8 cellular contexts compared by ENCODE assay signal in genomic region chr12:57518176-57518919, GRCh38. TPM values are rescaled to one million over a fixed set of nuclear protein-coding genes. Genes with fewer than 3 reads are reported as not detected.
DNase-seq lines count a peak whose midpoint lies in the region; ATAC-seq, FAIRE-seq and TF ChIP-seq lines count a peak whose summit lies in the region.

No MANE protein-coding gene starts in this region.

- peak overlapping the region; percentile 99; the same call in 1 of the 2 replicates for H3K4me2 ChIP-seq in GM23338
- peak overlapping the region; percentile 97 for H3K4me2 ChIP-seq in skeletal muscle satellite cell (ENCODE audit: low read length)
- no peak overlapping the region for H3K4me2 ChIP-seq in neuronal stem cell (ENCODE audit: insufficient read depth, low read length, poor library complexity, severe bottlenecking)

- no peak overlapping the region for H4K8ac ChIP-seq in neuronal stem cell (ENCODE audit: low read depth, low read length)

- H3K9me3 Mint-ChIP-seq in GM23338 (no peaks in the 10 kb centered on the region; the same call in 2 of the 3 replicates), WTC11 (no peaks in the 10 kb centered on the region)

- DNase-seq in GM23338 (ENCODE audit: low spot score), result no peak
- no peak for DNase-seq in WTC11 (ENCODE audit: low spot score)
- peak; percentile 57 for DNase-seq in fibroblast of peridontal ligament (ENCODE audit: extremely low read depth)
- no peak for DNase-seq in neuronal stem cell (ENCODE audit: low spot score)
- DNase-seq in SKM-1 (lab: John Stamatoyannopoulos, UW; ENCODE audit: unreplicated experiment), result no peak
- DNase-seq in NCI-H774 (lab: John Stamatoyannopoulos, UW), result no peak
- no peak for DNase-seq in GM12892 (ENCODE audit: insufficient read length)

- H2BK120ac ChIP-seq in neuronal stem cell (ENCODE audit: low read depth, low read length), result no peak overlapping the region

- whole genome bisulfite sequencing in neuronal stem cell (ENCODE audit: extremely low coverage in 2 of 2, insufficient read length in 2 of 2, insufficient replicate concordance in 1 of 2), 2 donors, result no CpG with 5 or more reads among the region's 8 CpGs

- H3K18ac ChIP-seq in neuronal stem cell (ENCODE audit: low read length), result no peak overlapping the region

- H3K79me1 ChIP-seq in neuronal stem cell (ENCODE audit: low read depth, low read length), result no peaks in the 10 kb centered on the region

- no peak for TF ChIP-seq CTCF in GM23338 (conservative IDR thresholded peaks at IDR 0.05; ENCODE audit: low read depth in 2 of 2)
- no peak for TF ChIP-seq CTCF in WTC11 (IDR thresholded peaks at IDR 0.05)

- peaks cover 31% of the 10 kb centered on the region for H4K20me1 ChIP-seq in GM23338 (replicated peaks; ENCODE audit: insufficient read depth)

- H3K4me1 Mint-ChIP-seq in GM23338, result peaks cover 36% of the 10 kb centered on the region
- peaks cover 29% of the 10 kb centered on the region for H3K4me1 Mint-ChIP-seq in WTC11

- H3K9me3 ChIP-seq in skeletal muscle satellite cell (replicated peaks; ENCODE audit: low read length), result no peaks in the 10 kb centered on the region
- no peaks in the 10 kb centered on the region for H3K9me3 ChIP-seq in neuronal stem cell (replicated peaks in 1 of 2; ENCODE audit: control insufficient read depth in 2 of 2, insufficient read depth in 1 of 2, low read depth in 1 of 2, low read length in 2 of 2)

- POLR2A ChIA-PET in WTC11 (lab: Charles Lee), result interaction anchor here (0.7 to 2.2 kb wide), 4 partner anchors 19 to 299 kb away, joined by 4 to 9 read pairs (median 4); partner anchors contain the start of genes DTX3 and GLI1

- H2AK5ac ChIP-seq in neuronal stem cell (ENCODE audit: low read depth, low read length), result no peak overlapping the region

- CTCF ChIA-PET in WTC11 (lab: Charles Lee), result interaction anchor here (1.4 kb wide), 1 partner anchor 65 kb away, joined by 4 read pairs; no protein-coding TSS in a partner anchor

- ATAC-seq in GM23338 (no peak), WTC11 (no peak)

- H2BK15ac ChIP-seq in neuronal stem cell (ENCODE audit: low read length), result no peak overlapping the region

- H3K36me3 ChIP-seq in GM23338 (ENCODE audit: insufficient read depth), result peaks cover 45% of the 10 kb centered on the region
- peaks cover 61% of the 10 kb centered on the region for H3K36me3 ChIP-seq in skeletal muscle satellite cell (ENCODE audit: insufficient read depth, low read length)
- H3K36me3 ChIP-seq in neuronal stem cell (replicated peaks in 1 of 2; ENCODE audit: control insufficient read depth in 2 of 2, insufficient read depth in 2 of 2, low read length in 2 of 2), result peaks cover 25 to 61% of the 10 kb centered on the region in 2 donors

- H3K27me3 ChIP-seq in GM23338 (ENCODE audit: insufficient read depth) (no peaks in the 10 kb centered on the region), skeletal muscle satellite cell (ENCODE audit: control insufficient read depth, insufficient read depth, low read length) (no peaks in the 10 kb centered on the region), neuronal stem cell (ENCODE audit: control insufficient read depth in 3 of 3, insufficient read depth in 3 of 3, low read depth in 1 of 3, low read length in 3 of 3) (peaks cover 0 to 2% (median 0%) of the 10 kb centered on the region in 3 experiments)

- H3K4me1 ChIP-seq in GM23338 (ENCODE audit: insufficient read depth) (peaks cover 30% of the 10 kb centered on the region), skeletal muscle satellite cell (ENCODE audit: control insufficient read depth, insufficient read depth, low read length) (peaks cover 41% of the 10 kb centered on the region), neuronal stem cell (ENCODE audit: control insufficient read depth in 2 of 2, insufficient read depth in 1 of 2, low read depth in 1 of 2, low read length in 2 of 2) (peaks cover 15 to 17% of the 10 kb centered on the region in 2 donors)

- H3F3A ChIP-seq in GM23338 (replicated peaks; ENCODE audit: low read depth), result peaks cover 80% of the 10 kb centered on the region

- H3K36me3 Mint-ChIP-seq in GM23338 (ENCODE audit: low read depth) (peaks cover 63% of the 10 kb centered on the region), WTC11 (peaks cover 51% of the 10 kb centered on the region)

- H3K27ac ChIP-seq in GM23338 (ENCODE audit: low read depth) (peak overlapping the region; percentile 98), neuronal stem cell (replicated peaks; ENCODE audit: low read length) (no peak overlapping the region)

- H3K4me3 Mint-ChIP-seq in GM23338 (peak overlapping the region; percentile 83), WTC11 (peak overlapping the region; percentile 96)

- no peak overlapping the region for H2BK5ac ChIP-seq in neuronal stem cell (ENCODE audit: low read length)

- H3K4ac ChIP-seq in neuronal stem cell (ENCODE audit: low read length), result no peak overlapping the region

- H2BK12ac ChIP-seq in neuronal stem cell (ENCODE audit: low read length), result no peak overlapping the region

- H3K23ac ChIP-seq in neuronal stem cell (ENCODE audit: low read depth, low read length, poor library complexity), result no peak overlapping the region

- peak overlapping the region; percentile 27 for H3K9ac ChIP-seq in skeletal muscle satellite cell (ENCODE audit: low read depth, low read length)
- no peak overlapping the region for H3K9ac ChIP-seq in neuronal stem cell (ENCODE audit: low read depth, low read length, poor library complexity)

- H3K4me3 ChIP-seq in GM23338 (peak overlapping the region; percentile 77), skeletal muscle satellite cell (ENCODE audit: low read length) (peak overlapping the region; percentile 94), neuronal stem cell (ENCODE audit: low read length in 2 of 2) (peak overlapping the region in 1 of 2 donors; percentile 88)

- no peaks in the 10 kb centered on the region for H3K9me2 ChIP-seq in GM23338 (ENCODE audit: insufficient read depth)

- H3K27me3 Mint-ChIP-seq in GM23338 (ENCODE audit: insufficient read depth, low read depth, poor library complexity) (peaks cover 35% of the 10 kb centered on the region), WTC11 (ENCODE audit: low read depth) (peaks cover 3% of the 10 kb centered on the region; the same call in 1 of the 2 replicates)

- no peak for TF ChIP-seq POLR2A in GM12892 (IDR thresholded peaks at IDR 0.05; ENCODE audit: low read depth, low read length)

- H3K14ac ChIP-seq in neuronal stem cell (ENCODE audit: low read length), result no peak overlapping the region

- no peak overlapping the region for H2AFZ ChIP-seq in GM23338
- H2AFZ ChIP-seq in neuronal stem cell (ENCODE audit: low read length), result no peak overlapping the region

- FAIRE-seq in GM12892 (lab: Jason Lieb, UNC), result no peak

- peak overlapping the region; percentile 31; the same call in 1 of the 2 replicates for H3K27ac Mint-ChIP-seq in GM23338
- peak overlapping the region; percentile 3; the same call in 1 of the 2 replicates for H3K27ac Mint-ChIP-seq in WTC11

- no peak overlapping the region for H4K91ac ChIP-seq in neuronal stem cell (ENCODE audit: low read depth, low read length, poor library complexity)

- H3K79me2 ChIP-seq in GM23338 (replicated peaks; ENCODE audit: insufficient read depth), result peaks cover 26% of the 10 kb centered on the region

TF ChIP-seq in GM23338, 12 proteins besides CTCF, POLR2A, EP300 and RAD21 (continues in another document):
- TF ChIP-seq STAT1 (IDR thresholded peaks at IDR 0.05; ENCODE audit: unreplicated experiment) (no peak), CREB1 (CRISPR knock-in tag; IDR thresholded peaks at IDR 0.05; ENCODE audit: low read depth) (no peak), NANOG (IDR thresholded peaks at IDR 0.05; ENCODE audit: borderline replicate concordance) (no peak)

TF ChIP-seq in WTC11, 78 proteins besides CTCF, POLR2A, EP300 and RAD21 (continues in another document):
- no peak for TF ChIP-seq CREM (CRISPR knock-in tag; IDR thresholded peaks at IDR 0.05)
- TF ChIP-seq FOXJ3 (CRISPR knock-in tag; IDR thresholded peaks at IDR 0.05; ENCODE audit: borderline replicate concordance), result no peak

RNA-seq across cellular contexts. Expression of gene DDIT3, which starts 2.0 kb away (rescaled TPM):
- 3.9 and 4.1 TPM in 2 replicates for total RNA-seq in GM23338 (2014; rRNA removed; shearing (Covaris generic))
- polyA plus RNA-seq in GM23338 (2016; fragmentation: Nextera tagmentation; extraction: Ambion mirVana), result 11.7 and 12.5 TPM in 2 replicates
- total RNA-seq in WTC11 (2021), result 3.4 to 5.3 TPM (median 3.9 TPM) in 3 replicates
- 28.4 and 53.5 TPM in 2 replicates for total RNA-seq in skeletal muscle satellite cell (2012; rRNA removed)
- polyA plus RNA-seq in neuronal stem cell (2013, experiment 1 of 2), result 7.3 TPM
- 5.7 TPM for polyA plus RNA-seq in neuronal stem cell (2013, experiment 2 of 2)
- polyA plus RNA-seq in GM12892 (2012; ENCODE audit: missing spikeins), result 20.6 TPM

RNA-seq across cellular contexts. Expression of gene MBD6, which starts 4.3 kb away (rescaled TPM):
- total RNA-seq in GM23338 (2014; rRNA removed; shearing (Covaris generic)), result 12.5 and 16.9 TPM in 2 replicates
- polyA plus RNA-seq in GM23338 (2016; fragmentation: Nextera tagmentation; extraction: Ambion mirVana), result 17.1 and 18.3 TPM in 2 replicates
- 46.3 to 59.4 TPM (median 56.2 TPM) in 3 replicates for total RNA-seq in WTC11 (2021)
- total RNA-seq in skeletal muscle satellite cell (2012; rRNA removed), result 2.8 TPM in 2 replicates
- 24.7 TPM for polyA plus RNA-seq in neuronal stem cell (2013, experiment 1 of 2)
- 24.8 TPM for polyA plus RNA-seq in neuronal stem cell (2013, experiment 2 of 2)
- polyA plus RNA-seq in GM12892 (2012; ENCODE audit: missing spikeins), result 11.0 TPM

RNA-seq across cellular contexts. Expression of gene DCTN2, which starts 28.6 kb away (rescaled TPM):
- 134 and 157 TPM in 2 replicates for total RNA-seq in GM23338 (2014; rRNA removed; shearing (Covaris generic))
- polyA plus RNA-seq in GM23338 (2016; fragmentation: Nextera tagmentation; extraction: Ambion mirVana), result 56.1 and 62.3 TPM in 2 replicates
- total RNA-seq in WTC11 (2021), result 93.5 to 94.4 TPM (median 94.4 TPM) in 3 replicates
- total RNA-seq in skeletal muscle satellite cell (2012; rRNA removed), result 76.3 and 95.2 TPM in 2 replicates
- polyA plus RNA-seq in neuronal stem cell (2013, experiment 1 of 2), result 127 TPM
- 118 TPM for polyA plus RNA-seq in neuronal stem cell (2013, experiment 2 of 2)
- polyA plus RNA-seq in GM12892 (2012; ENCODE audit: missing spikeins), result 76.9 TPM

RNA-seq across cellular contexts. Expression of gene MARS1, which starts 30.5 kb away (rescaled TPM):
- total RNA-seq in GM23338 (2014; rRNA removed; shearing (Covaris generic)), result 247 and 266 TPM in 2 replicates
- polyA plus RNA-seq in GM23338 (2016; fragmentation: Nextera tagmentation; extraction: Ambion mirVana), result 351 and 389 TPM in 2 replicates
- total RNA-seq in WTC11 (2021), result 283 to 367 TPM (median 314 TPM) in 3 replicates
- 111 and 120 TPM in 2 replicates for total RNA-seq in skeletal muscle satellite cell (2012; rRNA removed)
- 257 TPM for polyA plus RNA-seq in neuronal stem cell (2013, experiment 1 of 2)
- polyA plus RNA-seq in neuronal stem cell (2013, experiment 2 of 2), result 269 TPM
- polyA plus RNA-seq in GM12892 (2012; ENCODE audit: missing spikeins), result 88.4 TPM

RNA-seq across cellular contexts. Expression of gene KIF5A, which starts 31.5 kb away (rescaled TPM):
- total RNA-seq in GM23338 (2014; rRNA removed; shearing (Covaris generic)), result 16.5 and 21.3 TPM in 2 replicates
- 9.1 and 11.1 TPM in 2 replicates for polyA plus RNA-seq in GM23338 (2016; fragmentation: Nextera tagmentation; extraction: Ambion mirVana)
- 15.9 to 17.9 TPM (median 16.1 TPM) in 3 replicates for total RNA-seq in WTC11 (2021)
- total RNA-seq in skeletal muscle satellite cell (2012; rRNA removed), result 0.25 TPM in 1 of 2 replicates, not detected in the other
- polyA plus RNA-seq in neuronal stem cell (2013, experiment 1 of 2), result 3.7 TPM
- 3.8 TPM for polyA plus RNA-seq in neuronal stem cell (2013, experiment 2 of 2)
- 0.55 TPM for polyA plus RNA-seq in GM12892 (2012; ENCODE audit: missing spikeins)
